ENCODE assay signal across 18 cellular contexts in genomic region chr11:2213890-2214526, GRCh38. TPM values are rescaled to one million over a fixed set of nuclear protein-coding genes. Genes with fewer than 3 reads are reported as not detected.
DNase-seq lines count a peak whose midpoint lies in the region; TF ChIP-seq lines count a peak whose summit lies in the region.
"Had no signal": no experiment of that assay in that cellular context is flagged by ENCODE, and none has a peak within 500 bp of the region (broad histone marks: within the 10 kb centered on the region; RNA-seq: fewer than 3 reads in every experiment).

No MANE protein-coding gene starts in this region.

- BruUV-seq in Caco-2 (replicated peaks; lab: Mats Ljungman, UMichigan) (no TSS peak), PC-9 (replicated peaks; lab: Mats Ljungman, UMichigan) (no TSS peak)

- H4K20me1 ChIP-seq in PC-9 (ENCODE audit: insufficient read depth) (no peaks in the 10 kb centered on the region), GM23248 (ENCODE audit: insufficient read depth) (no peaks in the 10 kb centered on the region)

- CTCF ChIA-PET in Caco-2 (lab: Charles Lee): interaction anchor here (1.0 to 3.7 kb wide), 4 partner anchors 10 to 85 kb away, joined by 4 to 32 read pairs (median 28); no protein-coding TSS in a partner anchor
- CTCF ChIA-PET in PC-9 (lab: Charles Lee): no interaction called here

- H3K27ac ChIP-seq in coronary artery (no peak overlapping the region), PC-9 (no peak overlapping the region), GM23248 (no peak overlapping the region)
- H3K27ac ChIP-seq: esophagus squamous epithelium had no signal

- no peaks in the 10 kb centered on the region for H3K79me2 ChIP-seq in PC-9 (ENCODE audit: low read depth)
- H3K79me2 ChIP-seq in GM23248 (ENCODE audit: insufficient read depth): no peaks in the 10 kb centered on the region

- no peaks in the 10 kb centered on the region for H3K36me3 ChIP-seq in Caco-2 (ENCODE audit: control insufficient read depth, insufficient read depth, low read length)
- H3K36me3 ChIP-seq in PC-9 (ENCODE audit: low read depth): no peaks in the 10 kb centered on the region
- no peaks in the 10 kb centered on the region for H3K36me3 ChIP-seq in GM23248 (ENCODE audit: low read depth)
- H3K36me3 ChIP-seq: esophagus squamous epithelium had no signal

- no peaks in the 10 kb centered on the region for H3K9me2 ChIP-seq in PC-9 (ENCODE audit: insufficient read depth)
- H3K9me2 ChIP-seq in GM23248 (ENCODE audit: insufficient read depth): no peaks in the 10 kb centered on the region

- TF ChIP-seq CTCF in Caco-2 (IDR thresholded peaks at IDR 0.05; ENCODE audit: insufficient read depth in 1 of 2, low read depth in 1 of 2, low read length in 1 of 2, severe bottlenecking in 1 of 2, unreplicated experiment in 1 of 2) (no peak), brain (conservative IDR thresholded peaks at IDR 0.05) (no peak), nephron (IDR thresholded peaks at IDR 0.05; ENCODE audit: unreplicated experiment in 3 of 3) (no peak), coronary artery (IDR thresholded peaks at IDR 0.05) (no peak), PC-9 (conservative IDR thresholded peaks at IDR 0.05) (no peak)

- no peak overlapping the region for H3K9ac ChIP-seq in GM23248

- H2AFZ ChIP-seq in PC-9 (no peak overlapping the region), GM23248 (no peak overlapping the region)

- H3K4me1 Mint-ChIP-seq in T-helper 1 cell treated with Interleukin-12 subunit alpha and Interleukin-12 subunit beta and Interleukin-4 antibody, amounts not matched to agents 30 μg/mL and 1 μg/mL, for 36 hours (ENCODE audit: low read depth): peaks cover 6% of the 10 kb centered on the region
- H3K4me1 Mint-ChIP-seq in Caco-2 (ENCODE audit: low read depth, unreplicated experiment) (peaks cover 40% of the 10 kb centered on the region), brain (peaks cover 50% of the 10 kb centered on the region), nephron (peaks cover 40% of the 10 kb centered on the region)

- H3K4me1 ChIP-seq in Caco-2 (peaks cover 86% of the 10 kb centered on the region), PC-9 (replicated peaks; ENCODE audit: insufficient read depth) (no peaks in the 10 kb centered on the region), GM23248 (ENCODE audit: insufficient read depth) (no peaks in the 10 kb centered on the region)

- peak overlapping the region; percentile 50 for H3K27ac Mint-ChIP-seq in T-helper 1 cell treated with Interleukin-12 subunit alpha and Interleukin-12 subunit beta and Interleukin-4 antibody, amounts not matched to agents 30 μg/mL and 1 μg/mL, for 36 hours
- peak overlapping the region; percentile 75 for H3K27ac Mint-ChIP-seq in Caco-2 (ENCODE audit: unreplicated experiment)
- H3K27ac Mint-ChIP-seq in brain: peak overlapping the region in 3 of 5 experiments; percentile 37 to 65 (median 38)
- peak overlapping the region; percentile 57 to 69 (median 69) for H3K27ac Mint-ChIP-seq in nephron

- POLR2A ChIA-PET in Caco-2 (lab: Charles Lee): interaction anchor here (0.5 to 2.9 kb wide), 2 partner anchors 11 to 186 kb away, joined by 5 to 25 read pairs; partner anchors contain the start of gene TSSC4
- POLR2A ChIA-PET in PC-9 (lab: Charles Lee; ENCODE audit: unreplicated experiment): no interaction called here

- no peak for DNase-seq in T-helper 1 cell
- no peak for DNase-seq in Caco-2
- no peak for DNase-seq in coronary artery (ENCODE audit: low spot score)
- DNase-seq in PC-9: no peak
- no peak for DNase-seq in GM23248
- DNase-seq: 8988T; activated CD4-positive, CD25-positive, alpha-beta regulatory T cell treated with anti-CD3 and anti-CD28 coated beads, Interleukin-2, amount 50 U/mL, for 72 hours; activated naive CD4-positive, alpha-beta T cell treated with anti-CD3 and anti-CD28 coated beads, Interleukin-2, amount 50 U/mL, for 16 hours; esophagus squamous epithelium; KG1; left ventricle myocardium superior; naive B cell had no signal

- intact Hi-C loops in Caco-2 (cut with micrococcal nuclease; ENCODE audit: unreplicated experiment): no loop called here
- intact Hi-C loops in PC-9 (cut with micrococcal nuclease; ENCODE audit: unreplicated experiment): no loop called here

- H3F3A ChIP-seq in PC-9 (ENCODE audit: insufficient read depth, low read depth) (no peaks in the 10 kb centered on the region), GM23248 (ENCODE audit: insufficient read depth) (no peaks in the 10 kb centered on the region)

- peaks cover 5% of the 10 kb centered on the region for H3K27me3 Mint-ChIP-seq in T-helper 1 cell treated with Interleukin-12 subunit alpha and Interleukin-12 subunit beta and Interleukin-4 antibody, amounts not matched to agents 30 μg/mL and 1 μg/mL, for 36 hours (ENCODE audit: low read depth)
- H3K27me3 Mint-ChIP-seq in Caco-2 (ENCODE audit: insufficient read depth, unreplicated experiment) (no peaks in the 10 kb centered on the region), brain (peaks cover 2% of the 10 kb centered on the region), nephron (ENCODE audit: low read depth) (peaks cover 14% of the 10 kb centered on the region)

- H3K9me3 Mint-ChIP-seq in T-helper 1 cell treated with Interleukin-12 subunit alpha and Interleukin-12 subunit beta and Interleukin-4 antibody, amounts not matched to agents 30 μg/mL and 1 μg/mL, for 36 hours: no peaks in the 10 kb centered on the region
- no peaks in the 10 kb centered on the region for H3K9me3 Mint-ChIP-seq in Caco-2 (ENCODE audit: unreplicated experiment)
- H3K9me3 Mint-ChIP-seq in brain: peaks cover 0 to 2% (median 0%) of the 10 kb centered on the region in 5 experiments
- H3K9me3 Mint-ChIP-seq in nephron: no peaks in the 10 kb centered on the region
- H3K9me3 Mint-ChIP-seq: naive B cell had no signal

- no peak overlapping the region for H3K4me2 ChIP-seq in PC-9
- H3K4me2 ChIP-seq in GM23248 (ENCODE audit: unreplicated experiment): no peak overlapping the region

- H3K27me3 ChIP-seq in Caco-2 (replicated peaks; ENCODE audit: control insufficient read depth, insufficient read depth, low read length) (no peaks in the 10 kb centered on the region), PC-9 (ENCODE audit: insufficient read depth, low read depth) (no peaks in the 10 kb centered on the region), GM23248 (replicated peaks; ENCODE audit: insufficient read depth) (peaks cover 14% of the 10 kb centered on the region)

- 27 to 28% methylated on average over 11 of the region's 11 CpGs for WGBS in GM23248 (ENCODE audit: low coverage in 1 of 2, low lambda C conversion rate in 2 of 2, missing lambda C conversion rate in 2 of 2), 2 experiments

- H3K4me3 Mint-ChIP-seq in T-helper 1 cell treated with Interleukin-12 subunit alpha and Interleukin-12 subunit beta and Interleukin-4 antibody, amounts not matched to agents 30 μg/mL and 1 μg/mL, for 36 hours: no peak overlapping the region
- H3K4me3 Mint-ChIP-seq in Caco-2 (ENCODE audit: unreplicated experiment): no peak overlapping the region
- peak overlapping the region in 2 of 5 experiments; percentile 1 to 41 for H3K4me3 Mint-ChIP-seq in brain
- H3K4me3 Mint-ChIP-seq in nephron: peak overlapping the region; percentile 11 to 37 (median 14)
- H3K4me3 Mint-ChIP-seq: naive B cell had no signal

- H3K36me3 Mint-ChIP-seq in T-helper 1 cell treated with Interleukin-12 subunit alpha and Interleukin-12 subunit beta and Interleukin-4 antibody, amounts not matched to agents 30 μg/mL and 1 μg/mL, for 36 hours (ENCODE audit: low read depth): no peaks in the 10 kb centered on the region
- H3K36me3 Mint-ChIP-seq in Caco-2 (ENCODE audit: insufficient read depth, unreplicated experiment) (peaks cover 21% of the 10 kb centered on the region), brain (no peaks in the 10 kb centered on the region), nephron (ENCODE audit: low read depth) (no peaks in the 10 kb centered on the region)
- H3K36me3 Mint-ChIP-seq: naive B cell had no signal

- no peaks in the 10 kb centered on the region for H3K9me3 ChIP-seq in Caco-2
- no peaks in the 10 kb centered on the region for H3K9me3 ChIP-seq in PC-9 (ENCODE audit: insufficient read depth, low read depth)
- H3K9me3 ChIP-seq in GM23248 (ENCODE audit: low read depth): no peaks in the 10 kb centered on the region
- H3K9me3 ChIP-seq: esophagus squamous epithelium had no signal

- H3K4me3 ChIP-seq in Caco-2 (ENCODE audit: low read depth, low read length) (no peak overlapping the region), coronary artery (no peak overlapping the region), PC-9 (no peak overlapping the region), GM23248 (no peak overlapping the region)
- H3K4me3 ChIP-seq: esophagus squamous epithelium had no signal

- in situ Hi-C loops in GM23248 (cut with MboI): no loop called here

RNA-seq across cellular contexts. Expression of gene TH, which starts 42.4 kb away (rescaled TPM):
- total RNA-seq in Caco-2 (2022) (not detected in 2 replicates), PC-9 (2021) (2.2 and 2.5 TPM in 2 replicates)
- polyA plus RNA-seq in brain (ENCODE audit: insufficient read depth, low read depth, low replicate concordance) (3.5 TPM), GM23248 (2016; fragmentation: Nextera tagmentation; extraction: Ambion mirVana) (not detected in 2 replicates)
- not detected in 2 replicates for total RNA-seq in GM23248 (2014; rRNA removed; shearing (Covaris generic))
- total RNA-seq: H4, left ventricle myocardium superior, NCI-H460, OCI-LY7 had no signal

RNA-seq across cellular contexts. Expression of gene INS, which starts 53.0 kb away (rescaled TPM):
- total RNA-seq in Caco-2 (2022) (not detected in 2 replicates), PC-9 (2021) (not detected in 2 replicates)
- polyA plus RNA-seq in brain (ENCODE audit: insufficient read depth, low read depth, low replicate concordance) (not detected), GM23248 (2016; fragmentation: Nextera tagmentation; extraction: Ambion mirVana) (not detected in 2 replicates)
- not detected in 2 replicates for total RNA-seq in GM23248 (2014; rRNA removed; shearing (Covaris generic))
- total RNA-seq: esophagus squamous epithelium, H4, left ventricle myocardium superior, NCI-H460, OCI-LY7 had no signal

RNA-seq across cellular contexts. Expression of gene ASCL2, which starts 56.4 kb away (rescaled TPM):
- 26.6 and 32.5 TPM in 2 replicates for total RNA-seq in Caco-2 (2022)
- polyA plus RNA-seq in brain (ENCODE audit: insufficient read depth, low read depth, low replicate concordance): 6.5 TPM
- total RNA-seq in PC-9 (2021): not detected in 2 replicates
- not detected in 2 replicates for total RNA-seq in GM23248 (2014; rRNA removed; shearing (Covaris generic))
- polyA plus RNA-seq in GM23248 (2016; fragmentation: Nextera tagmentation; extraction: Ambion mirVana): not detected in 2 replicates
- total RNA-seq: H4, NCI-H460, OCI-LY7 had no signal

Comparison
In these comparisons a context has a peak if more than half of its experiments do, and no peak if none do; other contexts are left out.
1. H3K4me3 Mint-ChIP-seq: peak in nephron (3 of 3); none in T-helper 1 cell treated with Interleukin-12 subunit alpha and Interleukin-12 subunit beta and Interleukin-4 antibody, amounts not matched to agents 30 μg/mL and 1 μg/mL, for 36 hours (single experiment) and Caco-2 (single experiment).
2. RNA of gene ASCL2, which starts 56.4 kb away (total RNA-seq): 26.6 to 32.5 TPM in Caco-2; not detected in PC-9 and not detected in GM23248; every median in the first group is over 10 times any median in the second.
3. Peak in every context shown above with its lines, with median percentiles within 50 percentile points of each other: H3K27ac Mint-ChIP-seq.